Comparison of ENCODE assay signal across 28 cellular contexts in genomic region chr6:75305573-75305972, GRCh38.
"Had no signal": no experiment of that assay in that cellular context is flagged by ENCODE, and none has a peak within 500 bp of the region (broad histone marks: within the 10 kb centered on the region; RNA-seq: fewer than 3 reads in every experiment).

No MANE protein-coding gene starts in this region.

- H3K9me3 Mint-ChIP-seq: stimulated activated memory B cell treated with anti-CD40 and anti-IgM and Interleukin-4, amounts not matched to agents 10 μg/mL and 1 μg/mL and 100 μg/mL, for 72 hours; stimulated activated naive CD8-positive, alpha-beta T cell treated with anti-CD3 and anti-CD28 coated beads, Interleukin-15, amount 100 ng/mL, for 72 hours; T-helper 2 cell treated with Interferon-gamma antibody and Interleukin-4, amounts not matched to agents 5 μg/mL and 100 μg/mL, for 36 hours had no signal

- H3K4me3 Mint-ChIP-seq: activated naive CD8-positive, alpha-beta T cell; stimulated activated memory B cell treated with anti-CD40 and anti-IgM and Interleukin-4, amounts not matched to agents 10 μg/mL and 1 μg/mL and 100 μg/mL, for 72 hours; stimulated activated naive CD8-positive, alpha-beta T cell treated with anti-CD3 and anti-CD28 coated beads, Interleukin-15, amount 100 ng/mL, for 72 hours; T-helper 2 cell treated with Interferon-gamma antibody and Interleukin-4, amounts not matched to agents 5 μg/mL and 100 μg/mL, for 36 hours had no signal

- H3K36me3 ChIP-seq: esophagus muscularis mucosa, left lung, pancreas, prostate gland, upper lobe of right lung had no signal

- H3K4me3 ChIP-seq: esophagus muscularis mucosa, heart right ventricle, left lung, lung, pancreas, prostate gland, upper lobe of right lung had no signal

- H3K4me1 Mint-ChIP-seq: stimulated activated naive CD8-positive, alpha-beta T cell treated with anti-CD3 and anti-CD28 coated beads, Interleukin-15, amount 100 ng/mL, for 72 hours had no signal

- DNase-seq: activated CD4-positive, alpha-beta T cell treated with anti-CD3 and anti-CD28 coated beads for 4 hours; activated CD4-positive, alpha-beta T cell treated with anti-CD3 and anti-CD28 coated beads, Interleukin-2, amount 50 U/mL, for 48 hours; activated CD8-positive, alpha-beta memory T cell treated with anti-CD3 and anti-CD28 coated beads for 24 hours; activated effector memory CD4-positive, alpha-beta T cell treated with Interleukin-2 at 50 U/mL for 16 hours; activated naive CD4-positive, alpha-beta T cell treated with Interleukin-2 at 50 U/mL for 16 hours; anterior cingulate cortex; cerebellar nuclear complex; cortex of kidney; foreskin keratinocyte; heart right ventricle; left lung; nucleus accumbens; pancreas; retina; small intestine; stimulated activated CD4-positive, alpha-beta T cell treated with anti-CD3 and anti-CD28 coated beads, Interleukin-1b, Interleukin-23, amount 100 ng/mL, for 48 hours; stimulated activated CD4-positive, alpha-beta T cell treated with anti-CD3 and anti-CD28 coated beads, Interleukin-4, amount 100 ng/mL, for 4 hours; stimulated activated CD8-positive, alpha-beta memory T cell treated with anti-CD3 and anti-CD28 coated beads, Interleukin-4, amount 100 ng/mL, for 48 hours; stimulated activated naive CD8-positive, alpha-beta T cell treated with anti-CD3 and anti-CD28 coated beads, Interleukin-15, amount 100 ng/mL, for 72 hours; substantia nigra; upper lobe of right lung had no signal

- H3K36me3 Mint-ChIP-seq: activated naive CD8-positive, alpha-beta T cell; stimulated activated memory B cell treated with anti-CD40 and anti-IgM and Interleukin-4, amounts not matched to agents 10 μg/mL and 1 μg/mL and 100 μg/mL, for 72 hours had no signal

- ATAC-seq: foreskin keratinocyte; left lung; pancreas; sciatic nerve; stimulated activated memory B cell treated with anti-CD40 and anti-IgM and Interleukin-4, amounts not matched to agents 10 μg/mL and 1 μg/mL and 100 μg/mL, for 72 hours; stimulated activated naive CD8-positive, alpha-beta T cell treated with anti-CD3 and anti-CD28 coated beads, Interleukin-15, amount 100 ng/mL, for 72 hours; upper lobe of right lung had no signal

- H3K9me3 ChIP-seq: esophagus muscularis mucosa, left lung, pancreas, prostate gland, upper lobe of right lung had no signal

- H3K27ac ChIP-seq: foreskin keratinocyte, heart right ventricle, left lung, pancreas, prostate gland, upper lobe of right lung had no signal

- H3K27me3 ChIP-seq: esophagus muscularis mucosa, left lung, pancreas, upper lobe of right lung had no signal

- H3K27me3 Mint-ChIP-seq: activated naive CD8-positive, alpha-beta T cell had no signal

- H3K27ac Mint-ChIP-seq: activated naive CD8-positive, alpha-beta T cell; stimulated activated memory B cell treated with anti-CD40 and anti-IgM and Interleukin-4, amounts not matched to agents 10 μg/mL and 1 μg/mL and 100 μg/mL, for 72 hours; stimulated activated naive CD8-positive, alpha-beta T cell treated with anti-CD3 and anti-CD28 coated beads, Interleukin-15, amount 100 ng/mL, for 72 hours; T-helper 2 cell treated with Interferon-gamma antibody and Interleukin-4, amounts not matched to agents 5 μg/mL and 100 μg/mL, for 36 hours had no signal

- H3K4me1 ChIP-seq: foreskin keratinocyte, pancreas, prostate gland had no signal
